Comparison of ENCODE assay signal across 11 cellular contexts in genomic region chr7:91565499-91566331, GRCh38.
DNase-seq lines count a peak whose midpoint lies in the region; ATAC-seq and TF ChIP-seq lines count a peak whose summit lies in the region.
"Had no signal": no experiment of that assay in that cellular context is flagged by ENCODE, and none has a peak within 500 bp of the region (broad histone marks: within the 10 kb centered on the region; RNA-seq: fewer than 3 reads in every experiment).

No MANE protein-coding gene starts in this region.

- ATAC-seq in GM23338 (peak; percentile 50), GM19467 (IDR thresholded peaks at IDR 0.05; ENCODE audit: unreplicated experiment) (no peak)

- TF ChIP-seq EP300 in sigmoid colon (IDR thresholded peaks at IDR 0.05): no peak

- H3K9me2 ChIP-seq in GM23338 (ENCODE audit: insufficient read depth): 0 out of 2 replicates have a peak, but pooled peaks cover 3% of the 10 kb centered on the region

- H3K36me3 ChIP-seq in GM23338 (ENCODE audit: insufficient read depth): no peaks in the 10 kb centered on the region
- no peaks in the 10 kb centered on the region for H3K36me3 ChIP-seq in fibroblast of lung (ENCODE audit: control insufficient read depth, insufficient read depth, low read length)
- H3K36me3 ChIP-seq in sigmoid colon: no peaks in the 10 kb centered on the region
- H3K36me3 ChIP-seq: right atrium auricular region had no signal

- H2AFZ ChIP-seq in GM23338 (0 out of 2 replicates have a peak overlapping the region, but pooled peaks have one; percentile 63), fibroblast of lung (ENCODE audit: low read length) (no peak overlapping the region)

- TF ChIP-seq CTCF in GM23338 (conservative IDR thresholded peaks at IDR 0.05; ENCODE audit: low read depth in 2 of 2) (no peak), fibroblast of lung (conservative IDR thresholded peaks at IDR 0.05 in 1 of 2, IDR thresholded peaks at IDR 0.05 in 1 of 2; ENCODE audit: low read depth in 1 of 2, low read length in 2 of 2) (no peak), sigmoid colon (IDR thresholded peaks at IDR 0.05) (no peak)

- TF ChIP-seq POLR2A in sigmoid colon (IDR thresholded peaks at IDR 0.05): no peak

- peaks cover 2% of the 10 kb centered on the region for H3K27me3 Mint-ChIP-seq in GM23338 (ENCODE audit: insufficient read depth, low read depth, poor library complexity)

- H3K27ac ChIP-seq in GM23338 (ENCODE audit: low read depth) (no peak overlapping the region), fibroblast of lung (ENCODE audit: insufficient read depth, low read length) (no peak overlapping the region), sigmoid colon (peak overlapping the region in 3 of 4 donors; percentile 29 to 44 (median 42))
- H3K27ac ChIP-seq: right atrium auricular region had no signal

- peaks cover 29% of the 10 kb centered on the region; the same call in 2 of the 3 replicates for H3K4me1 Mint-ChIP-seq in GM23338

- H3F3A ChIP-seq in GM23338 (replicated peaks; ENCODE audit: low read depth): no peaks in the 10 kb centered on the region

- H3K4me1 ChIP-seq in GM23338 (ENCODE audit: insufficient read depth) (peaks cover 8% of the 10 kb centered on the region), fibroblast of lung (ENCODE audit: control insufficient read depth, extremely low read depth, insufficient read depth, low read length) (no peaks in the 10 kb centered on the region), sigmoid colon (peaks cover 0 to 35% (median 29%) of the 10 kb centered on the region in 4 donors)
- H3K4me1 ChIP-seq: right atrium auricular region had no signal

- 65 to 76% methylated on average over 12 of the region's 12 CpGs for WGBS in sigmoid colon, 2 donors

- H3K27ac Mint-ChIP-seq in GM23338: no peak overlapping the region

- H3K36me3 Mint-ChIP-seq in GM23338 (ENCODE audit: low read depth): no peaks in the 10 kb centered on the region

- H3K4me3 Mint-ChIP-seq in GM23338: no peak overlapping the region

- H3K9me3 ChIP-seq in fibroblast of lung (ENCODE audit: control insufficient read depth, insufficient read depth, low read depth, low read length): no peaks in the 10 kb centered on the region
- no peaks in the 10 kb centered on the region for H3K9me3 ChIP-seq in sigmoid colon
- H3K9me3 ChIP-seq: right atrium auricular region had no signal

- no peaks in the 10 kb centered on the region for H3K27me3 ChIP-seq in GM23338 (ENCODE audit: insufficient read depth)
- H3K27me3 ChIP-seq in fibroblast of lung (ENCODE audit: control insufficient read depth, insufficient read depth, low read length): no peaks in the 10 kb centered on the region
- no peaks in the 10 kb centered on the region for H3K27me3 ChIP-seq in sigmoid colon
- H3K27me3 ChIP-seq: right atrium auricular region had no signal

- intact Hi-C loops in sigmoid colon (cut with DNase I): no loop called here

- H3K79me2 ChIP-seq in GM23338 (replicated peaks; ENCODE audit: insufficient read depth) (no peaks in the 10 kb centered on the region), fibroblast of lung (ENCODE audit: control insufficient read depth, insufficient read depth, low read length) (no peaks in the 10 kb centered on the region)

- H4K20me1 ChIP-seq in GM23338 (replicated peaks; ENCODE audit: insufficient read depth) (no peaks in the 10 kb centered on the region), fibroblast of lung (ENCODE audit: control insufficient read depth, extremely low read depth, insufficient read depth, low read length) (no peaks in the 10 kb centered on the region)

- H3K9ac ChIP-seq in fibroblast of lung (ENCODE audit: insufficient read depth, low read length): no peak overlapping the region

- H3K4me3 ChIP-seq in GM23338 (no peak overlapping the region), fibroblast of lung (replicated peaks in 1 of 4; ENCODE audit: control extremely low read depth in 1 of 4, insufficient read depth in 1 of 4, low read depth in 3 of 4, low read length in 4 of 4) (peak overlapping the region in 1 of 4 experiments; percentile 3), sigmoid colon (no peak overlapping the region)
- H3K4me3 ChIP-seq: right atrium auricular region had no signal

- peak; percentile 6 for DNase-seq in GM23338 (ENCODE audit: low spot score)
- DNase-seq in NCI-H748 treated with DMSO at 0.1 percent for 48 hours (lab: John Stamatoyannopoulos, UW): peak; percentile 44
- peak; percentile 25 to 63 for DNase-seq in fibroblast of lung (ENCODE audit: low read depth in 2 of 2)
- DNase-seq in sigmoid colon: no peak
- DNase-seq in epidermal melanocyte (ENCODE audit: insufficient read length, low spot score): no peak
- no peak for DNase-seq in effector CD8-positive, alpha-beta T cell (lab: John Stamatoyannopoulos, UW)
- DNase-seq in HCEC 1CT: no peak
- DNase-seq: cortex of kidney, Right ventricle myocardium superior had no signal

- no peaks in the 10 kb centered on the region for H3K9me3 Mint-ChIP-seq in GM23338

- H3K4me2 ChIP-seq in GM23338 (no peak overlapping the region), fibroblast of lung (ENCODE audit: extremely low read depth, insufficient read depth, low read length) (peak overlapping the region; percentile 38)

TF ChIP-seq in GM23338, 12 proteins besides CTCF, POLR2A, EP300 and RAD21 (continues in another document):
- TF ChIP-seq POLR2AphosphoS5 (IDR thresholded peaks at IDR 0.05; ENCODE audit: low read depth): no peak
- TF ChIP-seq ZNF331 (CRISPR knock-in tag; IDR thresholded peaks at IDR 0.05; ENCODE audit: low read depth): no peak
- TF ChIP-seq NANOG (IDR thresholded peaks at IDR 0.05; ENCODE audit: borderline replicate concordance): no peak
- TF ChIP-seq ETS1 (IDR thresholded peaks at IDR 0.05): no peak
- no peak for TF ChIP-seq CREB1 (CRISPR knock-in tag; IDR thresholded peaks at IDR 0.05; ENCODE audit: low read depth)
- TF ChIP-seq, protein P1, sequence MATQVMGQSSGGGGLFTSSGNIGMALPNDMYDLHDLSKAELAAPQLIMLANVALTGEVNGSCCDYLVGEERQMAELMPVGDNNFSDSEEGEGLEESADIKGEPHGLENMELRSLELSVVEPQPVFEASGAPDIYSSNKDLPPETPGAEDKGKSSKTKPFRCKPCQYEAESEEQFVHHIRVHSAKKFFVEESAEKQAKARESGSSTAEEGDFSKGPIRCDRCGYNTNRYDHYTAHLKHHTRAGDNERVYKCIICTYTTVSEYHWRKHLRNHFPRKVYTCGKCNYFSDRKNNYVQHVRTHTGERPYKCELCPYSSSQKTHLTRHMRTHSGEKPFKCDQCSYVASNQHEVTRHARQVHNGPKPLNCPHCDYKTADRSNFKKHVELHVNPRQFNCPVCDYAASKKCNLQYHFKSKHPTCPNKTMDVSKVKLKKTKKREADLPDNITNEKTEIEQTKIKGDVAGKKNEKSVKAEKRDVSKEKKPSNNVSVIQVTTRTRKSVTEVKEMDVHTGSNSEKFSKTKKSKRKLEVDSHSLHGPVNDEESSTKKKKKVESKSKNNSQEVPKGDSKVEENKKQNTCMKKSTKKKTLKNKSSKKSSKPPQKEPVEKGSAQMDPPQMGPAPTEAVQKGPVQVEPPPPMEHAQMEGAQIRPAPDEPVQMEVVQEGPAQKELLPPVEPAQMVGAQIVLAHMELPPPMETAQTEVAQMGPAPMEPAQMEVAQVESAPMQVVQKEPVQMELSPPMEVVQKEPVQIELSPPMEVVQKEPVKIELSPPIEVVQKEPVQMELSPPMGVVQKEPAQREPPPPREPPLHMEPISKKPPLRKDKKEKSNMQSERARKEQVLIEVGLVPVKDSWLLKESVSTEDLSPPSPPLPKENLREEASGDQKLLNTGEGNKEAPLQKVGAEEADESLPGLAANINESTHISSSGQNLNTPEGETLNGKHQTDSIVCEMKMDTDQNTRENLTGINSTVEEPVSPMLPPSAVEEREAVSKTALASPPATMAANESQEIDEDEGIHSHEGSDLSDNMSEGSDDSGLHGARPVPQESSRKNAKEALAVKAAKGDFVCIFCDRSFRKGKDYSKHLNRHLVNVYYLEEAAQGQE (IDR thresholded peaks at IDR 0.05; ENCODE audit: unreplicated experiment): no peak
- no peak for TF ChIP-seq JUNB (IDR thresholded peaks at IDR 0.05; ENCODE audit: unreplicated experiment)

Comparison
In these comparisons a context has a peak if more than half of its experiments do, and no peak if none do; other contexts are left out.
1. DNase-seq: peak in GM23338 (single experiment), NCI-H748 treated with DMSO at 0.1 percent for 48 hours (single experiment) and fibroblast of lung (2 of 2); none in sigmoid colon (single experiment), epidermal melanocyte (single experiment), effector CD8-positive, alpha-beta T cell (single experiment) and HCEC 1CT (single experiment).
2. H3K27ac ChIP-seq: peak in sigmoid colon (3 of 4); none in GM23338 (single experiment) and fibroblast of lung (single experiment).